19 cellular contexts compared by ENCODE assay signal in genomic region chr19:815079-815774, GRCh38. TPM values are rescaled to one million over a fixed set of nuclear protein-coding genes. Genes with fewer than 3 reads are reported as not detected.
A peak's percentile ranks its signal among the peaks of the same experiment; 100 is the strongest.
DNase-seq lines count a peak whose midpoint lies in the region; ATAC-seq, FAIRE-seq and TF ChIP-seq lines count a peak whose summit lies in the region.
"Had no signal": no experiment of that assay in that cellular context is flagged by ENCODE, and none has a peak within 500 bp of the region (broad histone marks: within the 10 kb centered on the region; RNA-seq: fewer than 3 reads in every experiment).

No MANE protein-coding gene starts in this region.

- ATAC-seq in Panc1 = peak; percentile 8; the same call in 1 of the 2 replicates

- H3F3A ChIP-seq in neural progenitor cell (ENCODE audit: low read depth) = peaks cover 29% of the 10 kb centered on the region

- no peak for TF ChIP-seq CTCF in Panc1 (IDR thresholded peaks at IDR 0.05)
- TF ChIP-seq CTCF in endodermal cell (conservative IDR thresholded peaks at IDR 0.05) = no peak
- TF ChIP-seq CTCF in spleen (IDR thresholded peaks at IDR 0.05 in 8 of 11, conservative IDR thresholded peaks at IDR 0.05 in 3 of 11) = no peak
- TF ChIP-seq CTCF in neural progenitor cell (IDR thresholded peaks at IDR 0.05) = no peak
- no peak for TF ChIP-seq CTCF in thyroid gland (IDR thresholded peaks at IDR 0.05)

- H4K20me1 ChIP-seq in neural progenitor cell (ENCODE audit: low read depth) = peaks cover 50% of the 10 kb centered on the region

- POLR2A ChIA-PET in Panc1 (lab: Charles Lee) = no interaction called here

- H3K9ac ChIP-seq in endodermal cell (ENCODE audit: extremely low read depth, low read length, poor library complexity, severe bottlenecking) (no peak overlapping the region), neural progenitor cell (no peak overlapping the region)

- DNase-seq in GM12892 (ENCODE audit: insufficient read length) = no peak
- DNase-seq in Panc1 (ENCODE audit: low read depth, low spot score) = no peak
- DNase-seq in endodermal cell = peak; percentile 69
- peak; percentile 76 for DNase-seq in spleen
- DNase-seq in neural progenitor cell (ENCODE audit: low spot score) = no peak
- DNase-seq in thyroid gland = no peak
- no peak for DNase-seq in middle frontal gyrus (ENCODE audit: extremely low spot score, low spot score)
- DNase-seq in UCSD-AML1 (lab: John Stamatoyannopoulos, UW; ENCODE audit: unreplicated experiment) = no peak
- DNase-seq: activated naive CD4-positive, alpha-beta T cell treated with Interleukin-2 at 50 U/mL for 16 hours; effector CD4-positive, alpha-beta T cell; KG1; nucleus accumbens; SJCRH30; stimulated activated naive CD4-positive, alpha-beta T cell treated with Interleukin-2 at 50 U/mL for 16 hours had no signal

- no peaks in the 10 kb centered on the region for H3K27me3 ChIP-seq in Panc1 (ENCODE audit: control insufficient read depth, insufficient read depth, low read length)
- H3K27me3 ChIP-seq in endodermal cell (ENCODE audit: control insufficient read depth, insufficient read depth, low read length, poor library complexity, severe bottlenecking) = no peaks in the 10 kb centered on the region
- H3K27me3 ChIP-seq in spleen (replicated peaks in 1 of 7) = no peaks in the 10 kb centered on the region
- H3K27me3 ChIP-seq in neural progenitor cell = no peaks in the 10 kb centered on the region
- no peaks in the 10 kb centered on the region for H3K27me3 ChIP-seq in thyroid gland
- H3K27me3 ChIP-seq: SJCRH30 had no signal

- no peak overlapping the region for H3K27ac ChIP-seq in Panc1 (ENCODE audit: low read length)
- H3K27ac ChIP-seq in endodermal cell (ENCODE audit: low read depth, low read length) = no peak overlapping the region
- no peak overlapping the region for H3K27ac ChIP-seq in spleen
- H3K27ac ChIP-seq in neural progenitor cell = no peak overlapping the region
- H3K27ac ChIP-seq in thyroid gland = no peak overlapping the region
- H3K27ac ChIP-seq: SJCRH30, skin epidermis had no signal

- H3K36me3 Mint-ChIP-seq in endodermal cell (ENCODE audit: low read depth) (peaks cover 37% of the 10 kb centered on the region), neural progenitor cell (peaks cover 28% of the 10 kb centered on the region)

- H2AFZ ChIP-seq in neural progenitor cell (replicated peaks) = no peak overlapping the region

- H3K4me1 ChIP-seq in Panc1 (ENCODE audit: control insufficient read depth, insufficient read depth, low read length) (no peaks in the 10 kb centered on the region), endodermal cell (ENCODE audit: control insufficient read depth, insufficient read depth, low read length) (no peaks in the 10 kb centered on the region), spleen (peaks cover 0 to 5% (median 0%) of the 10 kb centered on the region in 6 donors), neural progenitor cell (no peaks in the 10 kb centered on the region), thyroid gland (no peaks in the 10 kb centered on the region)
- H3K4me1 ChIP-seq: SJCRH30 had no signal

- H3K9me3 ChIP-seq in Panc1 (ENCODE audit: control insufficient read depth, insufficient read depth, low read depth, low read length) = no peaks in the 10 kb centered on the region
- H3K9me3 ChIP-seq in endodermal cell (ENCODE audit: control insufficient read depth, low read length) = no peaks in the 10 kb centered on the region
- peaks cover 0 to 3% (median 0%) of the 10 kb centered on the region in 8 donors for H3K9me3 ChIP-seq in spleen
- no peaks in the 10 kb centered on the region for H3K9me3 ChIP-seq in neural progenitor cell (ENCODE audit: low read depth)
- no peaks in the 10 kb centered on the region for H3K9me3 ChIP-seq in thyroid gland
- H3K9me3 ChIP-seq: SJCRH30 had no signal

- BruUV-seq in Panc1 (replicated peaks; lab: Mats Ljungman, UMichigan) = no TSS peak

- H3K9me3 Mint-ChIP-seq in endodermal cell = no peaks in the 10 kb centered on the region
- H3K9me3 Mint-ChIP-seq in neural progenitor cell = peaks cover 2% of the 10 kb centered on the region

- H3K4me3 Mint-ChIP-seq in endodermal cell (no peak overlapping the region), neural progenitor cell (no peak overlapping the region)

- H3K36me3 ChIP-seq in Panc1 (ENCODE audit: control insufficient read depth, insufficient read depth, low read length) (no peaks in the 10 kb centered on the region; the same call in 1 of the 2 replicates), endodermal cell (ENCODE audit: control insufficient read depth, insufficient read depth, low read length) (peaks cover 24% of the 10 kb centered on the region), spleen (peaks cover 8 to 55% (median 31%) of the 10 kb centered on the region in 6 donors), neural progenitor cell (no peaks in the 10 kb centered on the region), thyroid gland (peaks cover 25 to 26% of the 10 kb centered on the region in 2 donors)

- no peak overlapping the region for H3K27ac Mint-ChIP-seq in endodermal cell
- H3K27ac Mint-ChIP-seq in neural progenitor cell = no peak overlapping the region

- CTCF ChIA-PET in Panc1 (lab: Charles Lee) = no interaction called here

- peak; percentile 18; the same call in 1 of the 2 replicates for TF ChIP-seq POLR2A in GM12892 (IDR thresholded peaks at IDR 0.05; ENCODE audit: low read depth, low read length)
- TF ChIP-seq POLR2A in spleen (IDR thresholded peaks at IDR 0.05) = no peak
- TF ChIP-seq POLR2A in thyroid gland (IDR thresholded peaks at IDR 0.05) = no peak

- WGBS in endodermal cell (ENCODE audit: insufficient coverage in 1 of 2, insufficient read length in 1 of 2), 2 experiments = 93 to 96% methylated on average over 42 to 47 of the region's 47 CpGs
- 90 to 95% (median 91%) methylated on average over 18 to 47 of the region's 47 CpGs for WGBS in spleen, 5 donors
- 90 to 93% methylated on average over 10 to 11 of the region's 47 CpGs for WGBS in thyroid gland, 2 donors

- H3K4me3 ChIP-seq in Panc1 (ENCODE audit: low read depth in 2 of 2, low read length in 2 of 2) (no peak overlapping the region), endodermal cell (ENCODE audit: low read length) (no peak overlapping the region), spleen (no peak overlapping the region), neural progenitor cell (no peak overlapping the region), thyroid gland (replicated peaks in 1 of 3) (no peak overlapping the region)
- H3K4me3 ChIP-seq: lung, SJCRH30, skin epidermis had no signal

- intact Hi-C loops in Panc1 (cut with micrococcal nuclease; ENCODE audit: unreplicated experiment) (no loop called here), spleen (cut with DNase I; ENCODE audit: low total_unique reads) (no loop called here), thyroid gland (cut with DNase I) (no loop called here)

- in situ Hi-C loops in Panc1 (cut with HindIII; ENCODE audit: low pct_unique_long_range_greater_than_20kb, low sequenced_read_pairs) = no loop called here

- FAIRE-seq in GM12892 (lab: Jason Lieb, UNC) = no peak
- FAIRE-seq: TTC549 had no signal

- H3K79me2 ChIP-seq in neural progenitor cell (ENCODE audit: low read depth) = peaks cover 35% of the 10 kb centered on the region

- H3K27me3 Mint-ChIP-seq in endodermal cell (ENCODE audit: insufficient read depth) = no peaks in the 10 kb centered on the region
- peaks cover 17% of the 10 kb centered on the region for H3K27me3 Mint-ChIP-seq in neural progenitor cell (ENCODE audit: insufficient read depth, low read depth)

- H3K4me1 Mint-ChIP-seq in endodermal cell (no peaks in the 10 kb centered on the region), neural progenitor cell (peaks cover 10% of the 10 kb centered on the region)

- no peak overlapping the region for H3K4me2 ChIP-seq in neural progenitor cell

RNA-seq across cellular contexts. Expression of gene PLPPR3, which starts 6.5 kb away (rescaled TPM):
- polyA plus RNA-seq in GM12892 (2012; ENCODE audit: missing spikeins) = not detected
- 63.7 TPM for total RNA-seq in Panc1 (2021; ENCODE audit: unreplicated experiment)
- polyA plus RNA-seq in Panc1 (2012; ENCODE audit: insufficient read length) = 123 TPM
- total RNA-seq in endodermal cell = 100 to 1,000 TPM; 110 to 111 TPM
- 157 TPM for polyA plus RNA-seq in endodermal cell (2013, experiment 1 of 2)
- 150 TPM for polyA plus RNA-seq in endodermal cell (2013, experiment 2 of 2)
- under 1 TPM in 5 of 7 donors, not detected in 2; 0.27 to 0.79 (median 0.43) TPM for total RNA-seq in spleen
- under 1 TPM in 1 of 3 donors, not detected in 2; 0.03 TPM for polyA plus RNA-seq in spleen
- total RNA-seq in neural progenitor cell (ENCODE audit: low replicate concordance) = 15.6 and 91.6 TPM in 2 replicates
- total RNA-seq in thyroid gland = not detected
- total RNA-seq: bronchial epithelial cell, SJCRH30 had no signal

RNA-seq across cellular contexts. Expression of gene AZU1, which starts 12.4 kb away (rescaled TPM):
- not detected for polyA plus RNA-seq in GM12892 (2012; ENCODE audit: missing spikeins)
- total RNA-seq in Panc1 (2021; ENCODE audit: unreplicated experiment) = 5.8 TPM
- 5.9 TPM for polyA plus RNA-seq in Panc1 (2012; ENCODE audit: insufficient read length)
- 1 to 10 TPM; 2.5 to 3.7 TPM for total RNA-seq in endodermal cell
- 1.2 TPM for polyA plus RNA-seq in endodermal cell (2013, experiment 1 of 2)
- polyA plus RNA-seq in endodermal cell (2013, experiment 2 of 2) = 1.2 TPM
- 10 to 100 TPM in 3 of 7 donors, 1 to 10 TPM in 4; 3.1 to 69.7 (median 9.6) TPM for total RNA-seq in spleen
- 1 to 10 TPM; 1.7 to 7.6 (median 4.2) TPM for polyA plus RNA-seq in spleen
- total RNA-seq in neural progenitor cell (ENCODE audit: low replicate concordance) = 1.0 and 2.0 TPM in 2 replicates
- total RNA-seq in thyroid gland = not detected
- total RNA-seq: bronchial epithelial cell, SJCRH30 had no signal

RNA-seq across cellular contexts. Expression of gene PTBP1, which starts 18.0 kb away (rescaled TPM):
- polyA plus RNA-seq in GM12892 (2012; ENCODE audit: missing spikeins) = 115 TPM
- total RNA-seq in Panc1 (2021; ENCODE audit: unreplicated experiment) (515 TPM), endodermal cell (100 to 1,000 TPM; 647 to 694 TPM), spleen (100 to 1,000 TPM; 147 to 305 (median 247) TPM), neural progenitor cell (ENCODE audit: low replicate concordance) (237 and 543 TPM in 2 replicates), thyroid gland (100 to 1,000 TPM; 161 to 277 (median 199) TPM)
- 590 TPM for polyA plus RNA-seq in Panc1 (2012; ENCODE audit: insufficient read length)
- 360 TPM for polyA plus RNA-seq in endodermal cell (2013, experiment 1 of 2)
- polyA plus RNA-seq in endodermal cell (2013, experiment 2 of 2) = 328 TPM
- 100 to 1,000 TPM in 1 of 3 donors, 10 to 100 TPM in 2; 89.9 to 130 (median 98.6) TPM for polyA plus RNA-seq in spleen

RNA-seq across cellular contexts. Expression of gene PRTN3, which starts 25.6 kb away (rescaled TPM):
- not detected for polyA plus RNA-seq in GM12892 (2012; ENCODE audit: missing spikeins)
- 1.5 TPM for total RNA-seq in Panc1 (2021; ENCODE audit: unreplicated experiment)
- 2.6 TPM for polyA plus RNA-seq in Panc1 (2012; ENCODE audit: insufficient read length)
- total RNA-seq in endodermal cell = not detected
- polyA plus RNA-seq in endodermal cell (2013, experiment 1 of 2) = 0.61 TPM
- polyA plus RNA-seq in endodermal cell (2013, experiment 2 of 2) = 0.29 TPM
- total RNA-seq in spleen = 100 to 1,000 TPM in 1 of 7 donors, 10 to 100 TPM in 3, 1 to 10 TPM in 3; 2.8 to 168 (median 11.7) TPM
- polyA plus RNA-seq in spleen = 1 to 10 TPM in 2 of 3 donors, under 1 TPM in 1; 0.89 to 3.3 (median 1.3) TPM
- 0.28 TPM in 1 of 2 replicates, not detected in the other for total RNA-seq in neural progenitor cell (ENCODE audit: low replicate concordance)
- not detected for total RNA-seq in thyroid gland
- total RNA-seq: bronchial epithelial cell, SJCRH30 had no signal
- polyA plus RNA-seq: BJ had no signal

RNA-seq across cellular contexts. Expression of gene ELANE, which starts 36.9 kb away (rescaled TPM):
- polyA plus RNA-seq in GM12892 (2012; ENCODE audit: missing spikeins) = not detected
- total RNA-seq in Panc1 (2021; ENCODE audit: unreplicated experiment) (0.57 TPM), endodermal cell (not detected), spleen (100 to 1,000 TPM in 1 of 7 donors, 10 to 100 TPM in 4, 1 to 10 TPM in 2; 3.9 to 137 (median 17.0) TPM), neural progenitor cell (ENCODE audit: low replicate concordance) (not detected in 2 replicates), thyroid gland (1 to 10 TPM in 3 of 4 donors, not detected in 1; 1.9 to 2.1 (median 2.1) TPM)
- 0.40 TPM for polyA plus RNA-seq in Panc1 (2012; ENCODE audit: insufficient read length)
- not detected for polyA plus RNA-seq in endodermal cell (2013, experiment 1 of 2)
- polyA plus RNA-seq in endodermal cell (2013, experiment 2 of 2) = not detected
- 1 to 10 TPM; 2.8 to 6.7 (median 5.4) TPM for polyA plus RNA-seq in spleen
- total RNA-seq: bronchial epithelial cell, SJCRH30 had no signal

Comparison
In these comparisons a context has a peak if more than half of its experiments do, and no peak if none do; other contexts are left out.
1. DNase-seq: peak in endodermal cell (single experiment) and spleen (single experiment); none in GM12892 (single experiment), Panc1 (single experiment), neural progenitor cell (single experiment), thyroid gland (0 of 2), middle frontal gyrus (single experiment) and UCSD-AML1 (single experiment).